ENCODE assay signal across 11 cellular contexts in genomic region chr14:73283592-73284379, GRCh38. TPM values are rescaled to one million over a fixed set of nuclear protein-coding genes. Genes with fewer than 3 reads are reported as not detected.
DNase-seq lines count a peak whose midpoint lies in the region; ATAC-seq and TF ChIP-seq lines count a peak whose summit lies in the region.
"Had no signal": no experiment of that assay in that cellular context is flagged by ENCODE, and none has a peak within 500 bp of the region (broad histone marks: within the 10 kb centered on the region; RNA-seq: fewer than 3 reads in every experiment).

No MANE protein-coding gene starts in this region.

- H3K9me3 ChIP-seq in liver (ENCODE audit: control insufficient read depth in 4 of 4, low read length in 3 of 4) = no peaks in the 10 kb centered on the region
- H3K9me3 ChIP-seq: mucosa of descending colon had no signal

- no peak overlapping the region for H3K9ac ChIP-seq in liver (ENCODE audit: low read depth in 1 of 2, low read length in 2 of 2)

- CTCF ChIA-PET in GM10248 (lab: Yijun Ruan, JAX) = interaction anchor here (1.0 kb wide), 1 partner anchor 11 kb away, joined by 5 read pairs; no protein-coding TSS in a partner anchor

- H3K27ac ChIP-seq in caudate nucleus (ENCODE audit: low read depth, low read length) (no peak overlapping the region), liver (ENCODE audit: low read depth in 1 of 2, low read length in 2 of 2) (no peak overlapping the region)

- POLR2A ChIA-PET in GM10248 (lab: Yijun Ruan, JAX) = no interaction called here

- peak; percentile 25 to 29 for TF ChIP-seq RAD21 in liver (IDR thresholded peaks at IDR 0.05)

- DNase-seq in AG10803 (ENCODE audit: low read depth) = peak; percentile 26
- DNase-seq in NCI-H1694 treated with DMSO at 0.1 percent for 48 hours (lab: John Stamatoyannopoulos, UW) = peak; percentile 91
- peak in 35 of 61 donors; percentile 10 to 79 (median 34) for DNase-seq in caudate nucleus (lab: John Stamatoyannopoulos, UW)
- no peak for DNase-seq in NCI-H345 treated with DMSO at 0.1 percent for 48 hours (lab: John Stamatoyannopoulos, UW; ENCODE audit: unreplicated experiment)
- DNase-seq in SHP77 treated with DMSO at 0.1 percent for 48 hours (lab: John Stamatoyannopoulos, UW) = no peak
- DNase-seq in GM10248 (ENCODE audit: extremely low spot score) = no peak
- DNase-seq: DMS79, mucosa of descending colon had no signal

- WGBS in liver = 80% methylated on average over 12 of the region's 12 CpGs

- TF ChIP-seq CTCF in AG10803 (conservative IDR thresholded peaks at IDR 0.05; ENCODE audit: low read length) (peak; percentile 46), liver (IDR thresholded peaks at IDR 0.05; ENCODE audit: low read depth, low read length, missing input control) (no peak), GM10248 (IDR thresholded peaks at IDR 0.05; ENCODE audit: control extremely low read depth, extremely low read depth, low read depth, missing control alignments) (no peak)

- no peaks in the 10 kb centered on the region for H3K27me3 ChIP-seq in liver (ENCODE audit: control insufficient read depth in 4 of 4, insufficient read depth in 4 of 4, low read length in 3 of 4)

- H3K4me1 ChIP-seq in liver (ENCODE audit: control insufficient read depth in 4 of 4, insufficient read depth in 4 of 4, low read length in 3 of 4) = no peaks in the 10 kb centered on the region

- peaks cover 5 to 60% (median 45%) of the 10 kb centered on the region in 4 donors for H3K36me3 ChIP-seq in liver (ENCODE audit: control insufficient read depth in 4 of 4, insufficient read depth in 3 of 4, low read depth in 1 of 4, low read length in 3 of 4)

- no peak overlapping the region for H3K4me3 ChIP-seq in AG10803 (ENCODE audit: low read length)
- no peak overlapping the region for H3K4me3 ChIP-seq in liver (ENCODE audit: low read depth in 1 of 3, low read length in 3 of 3)
- H3K4me3 ChIP-seq: mucosa of descending colon had no signal

- no peak for ATAC-seq in HG03025 (IDR thresholded peaks at IDR 0.05; ENCODE audit: low FRiP score, unreplicated experiment)
- ATAC-seq: activated T-helper 17 cell treated with anti-CD3 and anti-CD28 coated beads, Interleukin-2, amount 50 U/mL, for 72 hours; mucosa of descending colon had no signal

TF ChIP-seq in liver, 16 proteins besides CTCF, POLR2A, EP300 and RAD21:
- TF ChIP-seq MAX (IDR thresholded peaks at IDR 0.05) = no peak
- TF ChIP-seq FOXA2 (IDR thresholded peaks at IDR 0.05) = no peak
- no peak for TF ChIP-seq HNF4G (IDR thresholded peaks at IDR 0.05)
- TF ChIP-seq YY1 (IDR thresholded peaks at IDR 0.05) = no peak
- no peak for TF ChIP-seq ATF3 (IDR thresholded peaks at IDR 0.05)
- no peak for TF ChIP-seq NR2F2 (IDR thresholded peaks at IDR 0.05)
- TF ChIP-seq TAF1 (conservative IDR thresholded peaks at IDR 0.05) = no peak
- no peak for TF ChIP-seq FOXA1 (IDR thresholded peaks at IDR 0.05)
- TF ChIP-seq REST (IDR thresholded peaks at IDR 0.05) = no peak
- TF ChIP-seq EGR1 (IDR thresholded peaks at IDR 0.05; ENCODE audit: low read depth in 2 of 2) = no peak
- no peak for TF ChIP-seq JUND (IDR thresholded peaks at IDR 0.05)

RNA-seq across cellular contexts. Expression of gene PAPLN, which starts 46.5 kb away (rescaled TPM):
- total RNA-seq in liver = 1 to 10 TPM; 1.3 to 2.8 TPM
- polyA plus RNA-seq in liver = 1 to 10 TPM in 1 of 2 donors, under 1 TPM in 1; 0.68 to 1.2 TPM

Comparison
In these comparisons a context has a peak if more than half of its experiments do, and no peak if none do; other contexts are left out.
1. DNase-seq: peak in AG10803 (single experiment), NCI-H1694 treated with DMSO at 0.1 percent for 48 hours (single experiment) and caudate nucleus (35 of 61); none in NCI-H345 treated with DMSO at 0.1 percent for 48 hours (single experiment), SHP77 treated with DMSO at 0.1 percent for 48 hours (single experiment) and GM10248 (single experiment).